Comparison of ENCODE assay signal across 1 cellular context in genomic region chr19:19542507-19542906, GRCh38.
TF ChIP-seq lines count a peak whose summit lies in the region.

No MANE protein-coding gene starts in this region.

TF ChIP-seq in WTC11, 78 proteins besides CTCF, POLR2A, EP300 and RAD21 (continued from another document):
- TF ChIP-seq AFF4 (CRISPR knock-in tag; IDR thresholded peaks at IDR 0.05; ENCODE audit: borderline replicate concordance), result no peak
- no peak for TF ChIP-seq NR3C1 (CRISPR knock-in tag; conservative IDR thresholded peaks at IDR 0.05; ENCODE audit: low read depth)
- no peak for TF ChIP-seq IRF2 (CRISPR knock-in tag; IDR thresholded peaks at IDR 0.05; ENCODE audit: borderline replicate concordance, low read depth)
- TF ChIP-seq TP53 (CRISPR knock-in tag; IDR thresholded peaks at IDR 0.05), result no peak
- TF ChIP-seq ZNF317 (CRISPR knock-in tag; IDR thresholded peaks at IDR 0.05; ENCODE audit: borderline replicate concordance, low read depth), result no peak
- TF ChIP-seq E2F1 (CRISPR knock-in tag; IDR thresholded peaks at IDR 0.05), result no peak
- TF ChIP-seq JUN (CRISPR knock-in tag; IDR thresholded peaks at IDR 0.05), result no peak
- no peak for TF ChIP-seq ZNF671 (CRISPR knock-in tag; IDR thresholded peaks at IDR 0.05)
- TF ChIP-seq KAT7 (CRISPR knock-in tag; IDR thresholded peaks at IDR 0.05; ENCODE audit: borderline replicate concordance), result no peak
TF ChIP-seq in WTC11: peak in this region for 0.
